24 cellular contexts compared by ENCODE assay signal in genomic region chr14:73502017-73502619, GRCh38. TPM values are rescaled to one million over a fixed set of nuclear protein-coding genes. Genes with fewer than 3 reads are reported as not detected.
"Had no signal": no experiment of that assay in that cellular context is flagged by ENCODE, and none has a peak within 500 bp of the region (broad histone marks: within the 10 kb centered on the region; RNA-seq: fewer than 3 reads in every experiment).

No MANE protein-coding gene starts in this region.

- H3K9me3 ChIP-seq: adrenal gland, esophagus muscularis mucosa, tibial nerve, uterus had no signal

- H3K27me3 Mint-ChIP-seq: activated CD4-positive, alpha-beta T cell treated with anti-CD3 and anti-CD28 coated beads, Interleukin-2, amount 10 ng/mL, durations not matched to agents 24 days and 14 days; dendritic cell treated with granulocyte-macrophage colony-stimulating factor and Interleukin-4, amounts not matched to agents 40 ng/mL and 50 ng/mL, for 4 days had no signal

- H3K9me3 Mint-ChIP-seq: activated CD4-positive, alpha-beta T cell treated with anti-CD3 and anti-CD28 coated beads, Interleukin-2, amount 10 ng/mL, durations not matched to agents 24 days and 14 days; activated naive CD4-positive, alpha-beta T cell treated with anti-CD3 and anti-CD28 coated beads, Interleukin-2, amount 50 U/mL, for 72 hours; dendritic cell treated with granulocyte-macrophage colony-stimulating factor and Interleukin-4, amounts not matched to agents 40 ng/mL and 50 ng/mL, for 4 days had no signal

- H3K4me1 Mint-ChIP-seq: activated CD4-positive, alpha-beta T cell treated with anti-CD3 and anti-CD28 coated beads, Interleukin-2, amount 10 ng/mL, durations not matched to agents 24 days and 14 days had no signal

- H3K4me2 ChIP-seq: hepatocyte had no signal

- H3K4me3 ChIP-seq: adrenal gland, esophagus muscularis mucosa, hepatocyte, tibial nerve, uterus had no signal

- H2AFZ ChIP-seq: hepatocyte had no signal

- ATAC-seq: activated naive CD4-positive, alpha-beta T cell treated with anti-CD3 and anti-CD28 coated beads, Interleukin-2, amount 50 U/mL, for 72 hours; foreskin keratinocyte; stimulated activated naive CD8-positive, alpha-beta T cell treated with anti-CD3 and anti-CD28 coated beads, Interleukin-15, Interleukin-2, amounts not matched to agents 100 U/mL and 50 U/mL, for 24 hours had no signal

- DNase-seq: activated CD4-positive, alpha-beta T cell treated with anti-CD3 and anti-CD28 coated beads, Interleukin-2, amount 10 ng/mL, durations not matched to agents 24 days and 14 days; activated CD8-positive, alpha-beta memory T cell treated with anti-CD3 and anti-CD28 coated beads for 24 hours; activated CD8-positive, alpha-beta memory T cell treated with anti-CD3 and anti-CD28 coated beads, Interleukin-2, amount 50 U/mL, for 48 hours; activated gamma-delta T cell treated with Interleukin-2 at 50 U/mL for 16 hours; adrenal gland; effector CD8-positive, alpha-beta T cell; foreskin keratinocyte; occipital lobe; posterior cingulate gyrus; retina; stimulated activated CD4-positive, alpha-beta T cell treated with anti-CD3 and anti-CD28 coated beads, Interleukin-12 subunit alpha, Interleukin-12 subunit beta, amount 100 ng/mL, for 4 hours; stimulated activated CD4-positive, alpha-beta T cell treated with anti-CD3 and anti-CD28 coated beads, Interleukin-1b, Interleukin-23, amount 100 ng/mL, for 48 hours; stimulated activated CD8-positive, alpha-beta memory T cell treated with anti-CD3 and anti-CD28 coated beads, Interleukin-4, amount 100 ng/mL, for 48 hours; stimulated activated naive CD8-positive, alpha-beta T cell treated with anti-CD3 and anti-CD28 coated beads, Interleukin-15, Interleukin-2, amounts not matched to agents 100 U/mL and 50 U/mL, for 24 hours; substantia nigra; T1000; uterus had no signal

- H3K4me1 ChIP-seq: adrenal gland, esophagus muscularis mucosa, foreskin keratinocyte, tibial nerve, uterus had no signal

- H3K36me3 Mint-ChIP-seq: activated naive CD4-positive, alpha-beta T cell treated with anti-CD3 and anti-CD28 coated beads, Interleukin-2, amount 50 U/mL, for 72 hours had no signal

- H3K27ac Mint-ChIP-seq: activated CD4-positive, alpha-beta T cell treated with anti-CD3 and anti-CD28 coated beads, Interleukin-2, amount 10 ng/mL, durations not matched to agents 24 days and 14 days; activated naive CD4-positive, alpha-beta T cell treated with anti-CD3 and anti-CD28 coated beads, Interleukin-2, amount 50 U/mL, for 72 hours; dendritic cell treated with granulocyte-macrophage colony-stimulating factor and Interleukin-4, amounts not matched to agents 40 ng/mL and 50 ng/mL, for 4 days had no signal

- H3K27ac ChIP-seq: adrenal gland, esophagus muscularis mucosa, foreskin keratinocyte, hepatocyte, tibial nerve, uterus had no signal

- H3K36me3 ChIP-seq: adrenal gland, uterus had no signal

- H3K79me2 ChIP-seq: hepatocyte had no signal

- H3K27me3 ChIP-seq: adrenal gland, esophagus muscularis mucosa, foreskin keratinocyte, hepatocyte, tibial nerve, uterus had no signal

- H3K4me3 Mint-ChIP-seq: activated CD4-positive, alpha-beta T cell treated with anti-CD3 and anti-CD28 coated beads, Interleukin-2, amount 10 ng/mL, durations not matched to agents 24 days and 14 days; dendritic cell treated with granulocyte-macrophage colony-stimulating factor and Interleukin-4, amounts not matched to agents 40 ng/mL and 50 ng/mL, for 4 days had no signal

RNA-seq across cellular contexts. Expression of gene HEATR4, which starts 56.6 kb away (rescaled TPM):
- total RNA-seq: activated CD4-positive, alpha-beta T cell treated with anti-CD3 and anti-CD28 coated beads, Interleukin-2, amount 10 ng/mL, durations not matched to agents 24 days and 14 days; activated naive CD4-positive, alpha-beta T cell treated with anti-CD3 and anti-CD28 coated beads, Interleukin-2, amount 50 U/mL, for 72 hours; T-helper 1 cell treated with Interleukin-12 subunit alpha and Interleukin-12 subunit beta and Interleukin-4 antibody, amounts not matched to agents 30 ng/mL and 1 ng/mL, for 36 hours had no signal
- polyA plus RNA-seq: foreskin keratinocyte, neural cell had no signal
